In genomic region chr1:65368403-65368802, GRCh38 we compare ENCODE assay signal across 33 cellular contexts.
"Had no signal": no experiment of that assay in that cellular context is flagged by ENCODE, and none has a peak within 500 bp of the region (broad histone marks: within the 10 kb centered on the region; RNA-seq: fewer than 3 reads in every experiment).

No MANE protein-coding gene starts in this region.

- H3K27me3 ChIP-seq: MG63 had no signal

- H3K9me3 ChIP-seq: MG63 had no signal

- H3K36me3 ChIP-seq: MG63 had no signal

- DNase-seq: Kasumi-1, MG63, MM.1S, MV-4-11, NCI-H1048, NCI-H1092, NCI-H1092 treated with DMSO at 0.1 percent for 48 hours, NCI-H1105, NCI-H1105 treated with DMSO at 0.1 percent for 48 hours, NCI-H1417, NCI-H1417 treated with DMSO at 0.1 percent for 48 hours, NCI-H1436, NCI-H1436 treated with DMSO at 0.1 percent for 48 hours, NCI-H146, NCI-H1694, NCI-H1694 treated with DMSO at 0.1 percent for 48 hours, NCI-H187, NCI-H187 treated with DMSO at 0.1 percent for 48 hours, NCI-H1930, NCI-H2029, NCI-H2029 treated with DMSO at 0.1 percent for 48 hours, NCI-H2081, NCI-H2081 treated with DMSO at 0.1 percent for 48 hours, NCI-H2107, NCI-H2171, NCI-H2171 treated with DMSO at 0.1 percent for 48 hours, NCI-H2227 treated with DMSO at 0.1 percent for 48 hours, NCI-H226, NCI-H345, NCI-H446, NCI-H446 treated with DMSO at 0.1 percent for 48 hours, NCI-H510A, NCI-H510A treated with DMSO at 0.1 percent for 48 hours had no signal

- H3K4me3 ChIP-seq: MG63 had no signal
